Comparison of ENCODE assay signal across 12 cellular contexts in genomic region chr1:226975259-226975908, GRCh38. TPM values are rescaled to one million over a fixed set of nuclear protein-coding genes. Genes with fewer than 3 reads are reported as not detected.
A peak's percentile ranks its signal among the peaks of the same experiment; 100 is the strongest.
DNase-seq lines count a peak whose midpoint lies in the region; TF ChIP-seq lines count a peak whose summit lies in the region.
"Had no signal": no experiment of that assay in that cellular context is flagged by ENCODE, and none has a peak within 500 bp of the region (broad histone marks: within the 10 kb centered on the region; RNA-seq: fewer than 3 reads in every experiment).

No MANE protein-coding gene starts in this region.

- H2BK15ac ChIP-seq in mesenchymal stem cell (ENCODE audit: low read depth, poor library complexity, severe bottlenecking), result no peak overlapping the region

- TF ChIP-seq CTCF in brain (conservative IDR thresholded peaks at IDR 0.05) (no peak), testis (IDR thresholded peaks at IDR 0.05) (no peak), GM13977 (IDR thresholded peaks at IDR 0.05; ENCODE audit: extremely low read depth, insufficient read depth, missing control alignments) (no peak)

- H3K4me3 ChIP-seq in mesenchymal stem cell (ENCODE audit: insufficient read depth in 1 of 2, low read depth in 1 of 2, low read length in 2 of 2) (no peak overlapping the region), testis (no peak overlapping the region)

- 95% methylated on average over 12 of the region's 15 CpGs for WGBS in mesenchymal stem cell
- 59 to 60% methylated on average over 15 of the region's 15 CpGs for WGBS in testis, 2 donors

- H3K14ac ChIP-seq in mesenchymal stem cell (ENCODE audit: low read length in 2 of 2), result peak overlapping the region in 1 of 2 experiments; percentile 53

- H3K4me1 ChIP-seq in mesenchymal stem cell (ENCODE audit: control insufficient read depth, insufficient read depth, low read depth, low read length) (peaks cover 15% of the 10 kb centered on the region), testis (peaks cover 29% of the 10 kb centered on the region)

- H2BK12ac ChIP-seq in mesenchymal stem cell (ENCODE audit: low read length in 2 of 2), result no peak overlapping the region

- H3K4ac ChIP-seq in mesenchymal stem cell (ENCODE audit: low read depth in 1 of 2, low read length in 2 of 2), result no peak overlapping the region

- peak; percentile 58 for DNase-seq in NCI-H146 treated with DMSO at 0.1 percent for 48 hours (lab: John Stamatoyannopoulos, UW; ENCODE audit: unreplicated experiment)
- no peak for DNase-seq in mesenchymal stem cell
- peak; percentile 67 for DNase-seq in testis
- no peak for DNase-seq in GM13977 (ENCODE audit: low spot score)
- DNase-seq in stimulated activated naive CD4-positive, alpha-beta T cell treated with Interleukin-2 at 50 U/mL for 16 hours (lab: John Stamatoyannopoulos, UW), result no peak
- no peak for DNase-seq in activated CD4-positive, alpha-beta T cell treated with anti-CD3 and anti-CD28 coated beads, Interleukin-2, amount 50 U/mL, for 1 hour
- no peak for DNase-seq in cerebellum (ENCODE audit: low spot score)
- DNase-seq: activated CD8-positive, alpha-beta T cell treated with anti-CD3 and anti-CD28 coated beads, Interleukin-2, amount 10 ng/mL, durations not matched to agents 7 days and 5 days; HCEC 1CT; SK-N-SH; stimulated activated CD4-positive, alpha-beta T cell treated with anti-CD3 and anti-CD28 coated beads, Interleukin-4, amount 100 ng/mL, for 1 hour had no signal

- H3K27me3 ChIP-seq in mesenchymal stem cell (ENCODE audit: control insufficient read depth in 1 of 2, insufficient read depth in 1 of 2, low read length in 2 of 2) (no peaks in the 10 kb centered on the region), testis (no peaks in the 10 kb centered on the region)

- H2BK5ac ChIP-seq in mesenchymal stem cell (ENCODE audit: low read depth, low read length, poor library complexity, severe bottlenecking), result no peak overlapping the region

- H3K79me1 ChIP-seq in mesenchymal stem cell (replicated peaks; ENCODE audit: low read length, poor library complexity, severe bottlenecking), result peaks cover 1% of the 10 kb centered on the region

- no peak overlapping the region for H4K8ac ChIP-seq in mesenchymal stem cell (ENCODE audit: low read length)

- H3K4me2 ChIP-seq in mesenchymal stem cell (ENCODE audit: low read length, poor library complexity, severe bottlenecking), result peak overlapping the region; percentile 20
- H3K4me2 ChIP-seq: SK-N-SH had no signal

- H3K4me3 Mint-ChIP-seq in brain, result peak overlapping the region in 3 of 5 experiments; percentile 7 to 56 (median 16)
- H3K4me3 Mint-ChIP-seq: activated CD8-positive, alpha-beta T cell treated with anti-CD3 and anti-CD28 coated beads, Interleukin-2, amount 10 ng/mL, durations not matched to agents 7 days and 5 days had no signal

- peak overlapping the region in 1 of 2 experiments; percentile 64 for H3K18ac ChIP-seq in mesenchymal stem cell (ENCODE audit: low read depth in 1 of 2, low read length in 2 of 2)

- H3K36me3 Mint-ChIP-seq in brain, result peaks cover 17% of the 10 kb centered on the region

- no peak overlapping the region for H2AFZ ChIP-seq in mesenchymal stem cell (ENCODE audit: low read depth, low read length)

- no peak overlapping the region for H3K9ac ChIP-seq in mesenchymal stem cell (ENCODE audit: low read length)
- H3K9ac ChIP-seq: SK-N-SH had no signal

- H2BK120ac ChIP-seq in mesenchymal stem cell (ENCODE audit: low read depth, low read length), result no peak overlapping the region

- intact Hi-C loops in testis (cut with DNase I; ENCODE audit: low total_unique reads), result no loop called here

- in situ Hi-C loops in GM13977 (cut with MboI; ENCODE audit: low pct_unique_long_range_greater_than_20kb, low sequenced_read_pairs, unreplicated experiment), result no loop called here

- no peak overlapping the region for H2AK5ac ChIP-seq in mesenchymal stem cell (ENCODE audit: low read length, severe bottlenecking)

- H3K27me3 Mint-ChIP-seq in brain, result peaks cover 5% of the 10 kb centered on the region

- H3K36me3 ChIP-seq in mesenchymal stem cell (ENCODE audit: control insufficient read depth in 1 of 2, insufficient read depth in 2 of 2, low read depth in 1 of 2, low read length in 2 of 2) (peaks cover 10 to 16% of the 10 kb centered on the region in 2 experiments), testis (ENCODE audit: low read depth, missing control alignments) (no peaks in the 10 kb centered on the region)

- peaks cover 11% of the 10 kb centered on the region for H3K9me3 ChIP-seq in mesenchymal stem cell (ENCODE audit: control insufficient read depth, low read length)
- no peaks in the 10 kb centered on the region for H3K9me3 ChIP-seq in testis
- H3K9me3 ChIP-seq: SK-N-SH had no signal

- peak overlapping the region; percentile 50 to 98 (median 91) for H3K27ac Mint-ChIP-seq in brain
- H3K27ac Mint-ChIP-seq: activated CD8-positive, alpha-beta T cell treated with anti-CD3 and anti-CD28 coated beads, Interleukin-2, amount 10 ng/mL, durations not matched to agents 7 days and 5 days had no signal

- H3K27ac ChIP-seq in mesenchymal stem cell (ENCODE audit: low read length, poor library complexity, severe bottlenecking) (no peak overlapping the region), testis (peak overlapping the region; percentile 66)

- H3K9me3 Mint-ChIP-seq in brain, result peaks cover 6 to 11% (median 8%) of the 10 kb centered on the region in 5 experiments

- H3K23ac ChIP-seq in mesenchymal stem cell (ENCODE audit: low read length in 2 of 2), result peak overlapping the region in 1 of 2 experiments; percentile 26

- H3K4me1 Mint-ChIP-seq in brain, result peaks cover 29% of the 10 kb centered on the region

- no peak overlapping the region for H4K91ac ChIP-seq in mesenchymal stem cell (ENCODE audit: low read length)

- no peak for TF ChIP-seq POLR2A in testis (IDR thresholded peaks at IDR 0.05)

RNA-seq across cellular contexts. Expression of gene COQ8A, which starts 35.3 kb away (rescaled TPM):
- polyA plus RNA-seq in brain (ENCODE audit: insufficient read depth, low read depth, low replicate concordance) (99.6 TPM), testis (ENCODE audit: insufficient read depth, low read depth, low replicate concordance) (34.4 TPM)
- polyA plus RNA-seq in mesenchymal stem cell (2013, experiment 1 of 2), result 1.9 TPM
- polyA plus RNA-seq in mesenchymal stem cell (2013, experiment 2 of 2), result 1.8 TPM
- total RNA-seq in testis (10 to 100 TPM; 39.2 to 46.8 TPM), cerebellum (19.6 TPM)

Comparison
In these comparisons a context has a peak if more than half of its experiments do, and no peak if none do; other contexts are left out.
1. DNase-seq: peak in NCI-H146 treated with DMSO at 0.1 percent for 48 hours (single experiment) and testis (single experiment); none in mesenchymal stem cell (single experiment), GM13977 (single experiment), stimulated activated naive CD4-positive, alpha-beta T cell treated with Interleukin-2 at 50 U/mL for 16 hours (single experiment), activated CD4-positive, alpha-beta T cell treated with anti-CD3 and anti-CD28 coated beads, Interleukin-2, amount 50 U/mL, for 1 hour (single experiment) and cerebellum (single experiment).